Comparison of ENCODE assay signal across 25 cellular contexts in the genomic region with DNA sequence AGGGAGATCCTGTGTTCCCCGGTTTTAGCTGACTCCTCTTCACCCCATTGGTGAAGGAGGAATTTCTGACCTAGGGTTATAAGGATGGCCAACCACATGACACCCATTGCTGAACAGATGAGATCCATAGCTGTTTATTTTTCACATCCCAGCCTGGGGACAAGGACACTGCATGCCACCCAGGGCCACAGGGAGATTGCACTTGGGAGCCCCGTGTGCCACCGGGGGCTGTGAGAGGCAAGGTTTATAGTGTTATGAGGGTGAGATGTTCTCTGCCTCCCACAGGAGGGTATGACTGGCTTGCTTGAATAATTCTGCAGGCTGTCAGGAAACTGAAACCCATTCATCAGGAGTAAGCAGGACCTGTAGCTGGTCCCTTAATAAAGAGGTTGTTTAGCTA. TPM values are rescaled to one million over a fixed set of nuclear protein-coding genes. Genes with fewer than 3 reads are reported as not detected.
DNase-seq lines count a peak whose midpoint lies in the region; ATAC-seq, FAIRE-seq and TF ChIP-seq lines count a peak whose summit lies in the region.
"Had no signal": no experiment of that assay in that cellular context is flagged by ENCODE, and none has a peak within 500 bp of the region (broad histone marks: within the 10 kb centered on the region; RNA-seq: fewer than 3 reads in every experiment).

No MANE protein-coding gene starts in this region.

- no peak overlapping the region for H4K8ac ChIP-seq in H9 (replicated peaks; ENCODE audit: insufficient read length, low read depth, low read length)

- H3K9me3 Mint-ChIP-seq in osteocyte (ENCODE audit: unreplicated experiment) (no peaks in the 10 kb centered on the region), H9 (no peaks in the 10 kb centered on the region)
- H3K9me3 Mint-ChIP-seq: CD8-positive, alpha-beta T cell; GM23338; HFFc6 had no signal

- no peak overlapping the region for H3K18ac ChIP-seq in H9 (ENCODE audit: insufficient read length, low read depth, low read length)

- H3K27me3 ChIP-seq in heart right ventricle: peaks cover 0 to 39% (median 21%) of the 10 kb centered on the region in 7 donors
- no peaks in the 10 kb centered on the region for H3K27me3 ChIP-seq in H9 (ENCODE audit: insufficient read depth, low read length)

- no peak overlapping the region for H2BK12ac ChIP-seq in H9 (ENCODE audit: insufficient read length, low read depth, low read length)

- no peak overlapping the region for H2BK120ac ChIP-seq in H9 (ENCODE audit: low read depth, low read length, poor library complexity, severe bottlenecking)

- no peak overlapping the region for H2AK5ac ChIP-seq in H9 (ENCODE audit: insufficient read length, low read length)

- H3K79me1 ChIP-seq in H9 (ENCODE audit: insufficient read depth, low read depth, low read length, poor library complexity, severe bottlenecking): no peaks in the 10 kb centered on the region

- no peaks in the 10 kb centered on the region for H3K79me2 ChIP-seq in H9 (ENCODE audit: insufficient read depth, low read length)

- H4K91ac ChIP-seq in H9 (ENCODE audit: insufficient read length, low read depth, low read length): no peak overlapping the region

- H2BK20ac ChIP-seq in H9 (ENCODE audit: low read depth, low read length, poor library complexity, severe bottlenecking): no peak overlapping the region

- 73 to 76% methylated on average over 3 of the region's 3 CpGs for WGBS in heart right ventricle, 2 donors
- WGBS in H9 (ENCODE audit: extremely low coverage, insufficient read length, low lambda C conversion rate): no CpG with 5 or more reads among the region's 3 CpGs

- FAIRE-seq in urothelium cell line (lab: Jason Lieb, UNC): peak; percentile 76
- FAIRE-seq: GM12878, GM19239 had no signal

- H2AFZ ChIP-seq in H9 (ENCODE audit: low read length): no peak overlapping the region
- H2AFZ ChIP-seq: GM23338 had no signal

- H3K4me1 Mint-ChIP-seq in osteocyte (ENCODE audit: unreplicated experiment): no peaks in the 10 kb centered on the region
- peaks cover 15 to 17% of the 10 kb centered on the region in 2 experiments for H3K4me1 Mint-ChIP-seq in H9
- H3K4me1 Mint-ChIP-seq: CD4-positive, CD25-positive, alpha-beta regulatory T cell had no signal

- ATAC-seq in omental fat pad (ENCODE audit: low FRiP score): no peak
- no peak for ATAC-seq in heart right ventricle
- no peak for ATAC-seq in HG02970 (IDR thresholded peaks at IDR 0.05; ENCODE audit: low FRiP score, unreplicated experiment)
- ATAC-seq: CD8-positive, alpha-beta T cell; GM12878; GM23338 had no signal

- no peak overlapping the region for H3K9ac ChIP-seq in H9 (ENCODE audit: extremely low read depth, insufficient read length, low read length)

- H3K4ac ChIP-seq in H9 (ENCODE audit: low read depth, low read length): no peak overlapping the region

- H3K4me3 Mint-ChIP-seq in osteocyte (ENCODE audit: unreplicated experiment) (no peak overlapping the region), H9 (no peak overlapping the region)
- H3K4me3 Mint-ChIP-seq: CD4-positive, CD25-positive, alpha-beta regulatory T cell; CD8-positive, alpha-beta T cell; GM23338; HFFc6 had no signal

- no peak overlapping the region for H2BK15ac ChIP-seq in H9 (ENCODE audit: low read depth, low read length)

- no peak overlapping the region for H3K14ac ChIP-seq in H9 (ENCODE audit: insufficient read depth, low read length)

- H3K4me2 ChIP-seq in H9 (ENCODE audit: insufficient read depth, insufficient read length, low read length): no peak overlapping the region
- H3K4me2 ChIP-seq: GM23338 had no signal

- no peaks in the 10 kb centered on the region for H3K36me3 Mint-ChIP-seq in osteocyte (ENCODE audit: unreplicated experiment)
- H3K36me3 Mint-ChIP-seq in H9 (ENCODE audit: insufficient read depth in 1 of 3, low read depth in 3 of 3): no peaks in the 10 kb centered on the region
- H3K36me3 Mint-ChIP-seq: CD4-positive, CD25-positive, alpha-beta regulatory T cell; CD8-positive, alpha-beta T cell had no signal

- H3K27ac Mint-ChIP-seq in osteocyte (ENCODE audit: unreplicated experiment) (no peak overlapping the region), H9 (no peak overlapping the region)
- H3K27ac Mint-ChIP-seq: CD4-positive, CD25-positive, alpha-beta regulatory T cell; CD8-positive, alpha-beta T cell; GM23338; HFFc6 had no signal

- no peaks in the 10 kb centered on the region for H3K36me3 ChIP-seq in heart right ventricle
- H3K36me3 ChIP-seq: HAP-1 had no signal

- H3K27ac ChIP-seq in VCaP (peak overlapping the region; percentile 69; the same call in 1 of the 2 replicates), heart right ventricle (no peak overlapping the region), H9 (ENCODE audit: insufficient read length, low read depth, low read length) (no peak overlapping the region)

- H3K9me3 ChIP-seq in heart right ventricle: no peaks in the 10 kb centered on the region
- no peaks in the 10 kb centered on the region for H3K9me3 ChIP-seq in H9 (ENCODE audit: control insufficient read depth, low read depth, low read length)
- H3K9me3 ChIP-seq: Caco-2, HAP-1 had no signal

- no peak overlapping the region for H3T11ph ChIP-seq in H9 (ENCODE audit: low read length)

- no peaks in the 10 kb centered on the region for H4K20me1 ChIP-seq in H9 (ENCODE audit: control insufficient read depth, insufficient read depth, insufficient read length)

- TF ChIP-seq CTCF in VCaP (conservative IDR thresholded peaks at IDR 0.05) (no peak), osteocyte (IDR thresholded peaks at IDR 0.05) (no peak), omental fat pad (IDR thresholded peaks at IDR 0.05) (no peak), heart right ventricle (IDR thresholded peaks at IDR 0.05) (no peak), H9 (conservative IDR thresholded peaks at IDR 0.05) (no peak)

- H3K23me2 ChIP-seq in H9 (ENCODE audit: insufficient read length, low read depth, low read length, poor library complexity, severe bottlenecking): no peaks in the 10 kb centered on the region

- H3K4me1 ChIP-seq in heart right ventricle (no peaks in the 10 kb centered on the region), H9 (ENCODE audit: insufficient read depth, low read length) (0 out of 2 replicates have a peak, but pooled peaks cover 6% of the 10 kb centered on the region)
- H3K4me1 ChIP-seq: Caco-2, HAP-1 had no signal

- intact Hi-C loops in heart right ventricle (cut with DNase I): no loop called here

- no peak overlapping the region for H3K56ac ChIP-seq in H9 (ENCODE audit: insufficient read length, low read depth, low read length)

- H2BK5ac ChIP-seq in H9 (ENCODE audit: insufficient read length, low read length): no peak overlapping the region

- H3K27me3 Mint-ChIP-seq in osteocyte (ENCODE audit: unreplicated experiment) (peaks cover 69% of the 10 kb centered on the region), H9 (ENCODE audit: low read depth) (peaks cover 15% of the 10 kb centered on the region)

- no peak overlapping the region for H4K5ac ChIP-seq in H9 (ENCODE audit: insufficient read length, low read depth, low read length)

- no peak overlapping the region for H3K23ac ChIP-seq in H9 (ENCODE audit: insufficient read length, low read depth, low read length)

- DNase-seq in ecto neural progenitor cell (ENCODE audit: low spot score) (peak; percentile 24), osteocyte (ENCODE audit: extremely low spot score, unreplicated experiment) (peak; percentile 53), urothelium cell line (ENCODE audit: low spot score) (no peak), omental fat pad (ENCODE audit: low spot score) (no peak), heart right ventricle (no peak), H9 (no peak)
- DNase-seq: C1 segment of cervical spinal cord; Caco-2; CD4-positive, CD25-positive, alpha-beta regulatory T cell; CD8-positive, alpha-beta T cell; DMS 273 treated with DMSO at 0.1 percent for 48 hours; DMS79; EL; GDM1 had no signal

- H3K4me3 ChIP-seq in heart right ventricle: no peak overlapping the region
- H3K4me3 ChIP-seq: GM12878, GM23338, HAP-1 had no signal

RNA-seq across cellular contexts. Expression of gene SLPI, which starts 14.7 kb away (rescaled TPM):
- not detected in 2 replicates for total RNA-seq in osteocyte
- total RNA-seq in omental fat pad: 100 to 1,000 TPM; 114 to 505 (median 171) TPM
- total RNA-seq in heart right ventricle: 1 to 10 TPM in 4 of 10 donors, under 1 TPM in 2, not detected in 4; 0.43 to 5.1 (median 1.2) TPM
- polyA plus RNA-seq in heart right ventricle: 1 to 10 TPM; 2.6 to 2.9 TPM
- not detected in 2 replicates for total RNA-seq in H9 (2021)
- total RNA-seq: A673; CD4-positive, CD25-positive, alpha-beta regulatory T cell; CD8-positive, alpha-beta T cell; GM23338 had no signal
- polyA plus RNA-seq: CD4-positive, CD25-positive, alpha-beta regulatory T cell; GM23338 had no signal

RNA-seq across cellular contexts. Expression of gene RBPJL, which starts 37.6 kb away (rescaled TPM):
- total RNA-seq in osteocyte (not detected in 2 replicates), omental fat pad (not detected), heart right ventricle (not detected), H9 (2021) (0.28 TPM in 1 of 2 replicates, not detected in the other)
- under 1 TPM in 1 of 2 donors, not detected in 1; 0.06 TPM for polyA plus RNA-seq in heart right ventricle
- total RNA-seq: A172; A673; Caco-2; CD4-positive, CD25-positive, alpha-beta regulatory T cell; CD8-positive, alpha-beta T cell; H4; HFFc6 had no signal
- polyA plus RNA-seq: BJ; CD4-positive, CD25-positive, alpha-beta regulatory T cell; GM12878 had no signal

RNA-seq across cellular contexts. Expression of gene MATN4, which starts 39.0 kb away (rescaled TPM):
- not detected in 2 replicates for total RNA-seq in osteocyte
- under 1 TPM in 2 of 4 donors, not detected in 2; 0.19 to 0.24 TPM for total RNA-seq in omental fat pad
- total RNA-seq in heart right ventricle: under 1 TPM in 2 of 10 donors, not detected in 8; 0.24 to 0.28 TPM
- under 1 TPM in 1 of 2 donors, not detected in 1; 0.06 TPM for polyA plus RNA-seq in heart right ventricle
- 0.11 TPM in 1 of 2 replicates, not detected in the other for total RNA-seq in H9 (2021)
- total RNA-seq: A172; Caco-2; CD4-positive, CD25-positive, alpha-beta regulatory T cell; CD8-positive, alpha-beta T cell; GM12878; H4; HFFc6 had no signal

RNA-seq across cellular contexts. Expression of gene SEMG2, which starts 47.9 kb away (rescaled TPM):
- total RNA-seq in osteocyte (not detected in 2 replicates), omental fat pad (not detected), heart right ventricle (not detected), H9 (2021) (not detected in 2 replicates)
- polyA plus RNA-seq in heart right ventricle: not detected
- total RNA-seq: A172; A673; Caco-2; CD4-positive, CD25-positive, alpha-beta regulatory T cell; CD8-positive, alpha-beta T cell; GM12878; GM23338; H4; HFFc6 had no signal
- polyA plus RNA-seq: BJ; CD4-positive, CD25-positive, alpha-beta regulatory T cell; GM12878; GM23338 had no signal

Comparison
In these comparisons a context has a peak if more than half of its experiments do, and no peak if none do; other contexts are left out.
1. DNase-seq: peak in ecto neural progenitor cell (single experiment) and osteocyte (single experiment); none in urothelium cell line (single experiment), omental fat pad (single experiment), heart right ventricle (0 of 2) and H9 (single experiment).
2. RNA of gene SLPI, which starts 14.7 kb away (total RNA-seq): 114 to 505 TPM in omental fat pad; 0.43 to 5.1 TPM in heart right ventricle, not detected in osteocyte and not detected in H9; every median in the first group is over 10 times any median in the second.